19 cellular contexts compared by ENCODE assay signal in the genomic region with DNA sequence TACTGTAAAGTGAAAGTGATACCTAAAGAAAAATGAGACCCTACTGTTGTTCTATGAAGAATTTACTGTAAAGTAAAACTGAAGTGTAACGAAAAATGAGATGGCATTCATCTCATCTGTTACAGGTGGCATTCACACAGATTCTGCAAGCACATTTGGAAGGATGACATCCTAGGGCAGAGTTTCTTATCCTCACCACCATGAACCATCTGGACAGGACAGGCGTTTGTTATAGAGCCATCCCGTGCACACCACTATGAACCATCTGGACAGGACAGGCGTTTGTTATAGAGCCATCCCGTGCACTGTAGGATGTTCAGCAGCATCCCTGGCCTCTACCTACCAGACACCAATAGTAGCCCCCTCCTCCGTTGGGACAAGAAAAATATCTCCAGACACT.
A peak's percentile ranks its signal among the peaks of the same experiment; 100 is the strongest.
DNase-seq lines count a peak whose midpoint lies in the region; FAIRE-seq and TF ChIP-seq lines count a peak whose summit lies in the region.
"Had no signal": no experiment of that assay in that cellular context is flagged by ENCODE, and none has a peak within 500 bp of the region (broad histone marks: within the 10 kb centered on the region; RNA-seq: fewer than 3 reads in every experiment).

No MANE protein-coding gene starts in this region.

- H3K79me2 ChIP-seq in astrocyte (ENCODE audit: insufficient read depth, low read length): no peaks in the 10 kb centered on the region

- no peak overlapping the region for H3K4me2 ChIP-seq in astrocyte (ENCODE audit: low read length)

- H3K27ac ChIP-seq in astrocyte (ENCODE audit: low read depth, low read length): no peak overlapping the region

- H3K36me3 Mint-ChIP-seq in astrocyte (ENCODE audit: low read depth, unreplicated experiment) (no peaks in the 10 kb centered on the region), CD14-positive monocyte (peaks cover 3 to 15% of the 10 kb centered on the region in 2 donors)

- no peak overlapping the region for H3K4me3 Mint-ChIP-seq in astrocyte (ENCODE audit: unreplicated experiment)
- H3K4me3 Mint-ChIP-seq in CD14-positive monocyte: no peak overlapping the region
- H3K4me3 Mint-ChIP-seq: CD4-positive, alpha-beta T cell; H9 had no signal

- H3K4me1 ChIP-seq in astrocyte (ENCODE audit: insufficient read depth, low read length): peaks cover 8% of the 10 kb centered on the region
- H3K4me1 ChIP-seq: BE2C, Caco-2 had no signal

- intact Hi-C loops in cardiac septum (cut with DNase I) (no loop called here), CD14-positive monocyte (cut with micrococcal nuclease) (no loop called here)

- no peaks in the 10 kb centered on the region for H3K36me3 ChIP-seq in astrocyte (ENCODE audit: insufficient read depth, low read length)
- H3K36me3 ChIP-seq: BE2C had no signal

- DNase-seq in G401 (ENCODE audit: low spot score) (peak; percentile 68), HTR-8/SVneo (ENCODE audit: insufficient read length, low spot score) (no peak), NCI-H2171 (lab: John Stamatoyannopoulos, UW) (peak; percentile 3), astrocyte (ENCODE audit: low read depth) (no peak), cardiac septum (ENCODE audit: low spot score) (no peak), CD14-positive monocyte (ENCODE audit: low spot score) (no peak), superior temporal gyrus (ENCODE audit: extremely low spot score) (no peak)
- DNase-seq: ACHN; BE2C; Caco-2; CD4-positive, alpha-beta T cell; DND-41; EL; H9 had no signal

- TF ChIP-seq CTCF in astrocyte (IDR thresholded peaks at IDR 0.05; ENCODE audit: insufficient read depth, low read depth, low read length) (no peak), CD14-positive monocyte (IDR thresholded peaks at IDR 0.05) (no peak)

- H3K9ac ChIP-seq in astrocyte (ENCODE audit: low read length): no peak overlapping the region

- H3K9me3 Mint-ChIP-seq in astrocyte (ENCODE audit: unreplicated experiment) (peaks cover 2% of the 10 kb centered on the region), CD14-positive monocyte (no peaks in the 10 kb centered on the region)
- H3K9me3 Mint-ChIP-seq: CD4-positive, alpha-beta T cell; H9 had no signal

- no peak overlapping the region for H2AFZ ChIP-seq in astrocyte (ENCODE audit: low read depth, low read length)

- FAIRE-seq in HTR-8/SVneo (lab: Jason Lieb, UNC) (peak; percentile 59), astrocyte (lab: Jason Lieb, UNC) (peak; percentile 32)
- FAIRE-seq: D721Med, G401.6, GM12891, GM19239, H1 had no signal

- peaks cover 7% of the 10 kb centered on the region for H3K4me1 Mint-ChIP-seq in astrocyte (ENCODE audit: low read depth, unreplicated experiment)
- H3K4me1 Mint-ChIP-seq in CD14-positive monocyte: peaks cover 13% of the 10 kb centered on the region

- H3K27me3 Mint-ChIP-seq in astrocyte (ENCODE audit: low read depth, unreplicated experiment): no peaks in the 10 kb centered on the region
- H3K27me3 Mint-ChIP-seq in CD14-positive monocyte (ENCODE audit: low read depth in 3 of 3): no peaks in the 10 kb centered on the region
- H3K27me3 Mint-ChIP-seq: CD4-positive, alpha-beta T cell had no signal

- in situ Hi-C loops in G401 (cut with HindIII; ENCODE audit: low sequenced_read_pairs): no loop called here

- no peak overlapping the region for H3K4me3 ChIP-seq in astrocyte (ENCODE audit: insufficient read depth, low read depth, low read length)

- H3K27me3 ChIP-seq in astrocyte (ENCODE audit: insufficient read depth, low read length): no peaks in the 10 kb centered on the region
- H3K27me3 ChIP-seq: BE2C had no signal

- H3K27ac Mint-ChIP-seq in astrocyte (ENCODE audit: unreplicated experiment) (no peak overlapping the region), CD14-positive monocyte (no peak overlapping the region)
- H3K27ac Mint-ChIP-seq: CD4-positive, alpha-beta T cell; H9 had no signal

- H3K9me3 ChIP-seq in astrocyte (ENCODE audit: insufficient read depth, low read depth, low read length): no peaks in the 10 kb centered on the region
- H3K9me3 ChIP-seq: BE2C, Caco-2 had no signal

- H4K20me1 ChIP-seq in astrocyte (ENCODE audit: insufficient read depth, low read length): no peaks in the 10 kb centered on the region

Comparison
In these comparisons a context has a peak if more than half of its experiments do, and no peak if none do; other contexts are left out.
1. DNase-seq: peak in G401 (single experiment) and NCI-H2171 (single experiment); none in HTR-8/SVneo (single experiment), astrocyte (single experiment), cardiac septum (single experiment), CD14-positive monocyte (single experiment) and superior temporal gyrus (single experiment).